8 cellular contexts compared by ENCODE assay signal in genomic region chr19:7550987-7551761, GRCh38.
DNase-seq lines count a peak whose midpoint lies in the region; ATAC-seq lines count a peak whose summit lies in the region.

No MANE protein-coding gene starts in this region.

- peak; percentile 52 for DNase-seq in DMS 273 (lab: John Stamatoyannopoulos, UW; ENCODE audit: unreplicated experiment)
- no peak for DNase-seq in DMS 273 treated with DMSO at 0.1 percent for 48 hours (lab: John Stamatoyannopoulos, UW)
- peak; percentile 22 for DNase-seq in NCI-H524 treated with DMSO at 0.1 percent for 48 hours (lab: John Stamatoyannopoulos, UW)
- DNase-seq in cerebellar cortex (ENCODE audit: low spot score): peak; percentile 97
- peak; percentile 93 for DNase-seq in islet precursor cell
- DNase-seq in stimulated activated CD4-positive, alpha-beta T cell treated with anti-CD3 and anti-CD28 coated beads, Interleukin-4, amount 100 ng/mL, for 1 hour: peak; percentile 43

- ATAC-seq in HG03457 (IDR thresholded peaks at IDR 0.05; ENCODE audit: unreplicated experiment): no peak
- ATAC-seq in HG03521 (IDR thresholded peaks at IDR 0.05; ENCODE audit: unreplicated experiment): no peak
